In the genomic region with DNA sequence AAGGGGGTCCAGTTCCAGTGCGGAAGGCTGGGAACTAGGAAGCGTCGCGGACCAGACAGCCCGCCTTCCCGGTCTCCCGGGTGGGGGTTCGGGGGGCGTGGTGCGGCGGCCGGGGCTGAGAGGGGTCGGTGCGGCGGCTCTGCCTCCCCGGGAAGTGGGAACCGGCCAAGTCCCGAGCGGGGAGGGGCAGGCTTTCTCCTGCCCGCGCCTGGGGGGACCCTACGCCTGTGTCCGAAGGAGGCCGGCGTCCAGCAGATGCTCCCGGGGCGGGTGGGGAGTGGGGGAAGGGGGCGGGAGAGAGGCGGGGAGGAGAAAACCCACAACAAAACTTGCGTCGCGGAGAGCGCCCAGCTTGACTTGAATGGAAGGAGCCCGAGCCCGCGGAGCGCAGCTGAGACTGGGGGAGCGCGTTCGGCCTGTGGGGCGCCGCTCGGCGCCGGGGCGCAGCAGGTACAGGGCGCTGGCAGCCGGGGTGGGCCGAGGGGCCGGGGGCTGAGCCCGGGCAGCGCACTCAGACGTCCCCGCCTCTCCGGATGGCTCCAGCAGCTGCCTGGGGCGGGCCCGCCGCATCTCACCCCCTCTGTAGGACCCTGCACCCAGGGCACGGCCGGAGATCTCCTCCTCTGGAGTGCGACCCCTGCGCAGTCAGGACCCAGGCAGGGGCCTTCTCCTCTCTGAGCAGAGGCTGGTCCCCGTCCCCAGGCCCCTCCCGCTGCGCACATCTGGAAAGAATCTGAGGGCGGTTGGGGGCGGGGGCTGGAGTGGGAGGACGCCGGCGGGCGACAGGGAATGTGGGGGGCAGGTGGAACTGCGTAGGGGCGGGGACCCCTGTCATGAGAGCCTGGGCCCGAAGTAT, we compare ENCODE assay signal across 10 cellular contexts. TPM values are rescaled to one million over a fixed set of nuclear protein-coding genes. Genes with fewer than 3 reads are reported as not detected.
DNase-seq lines count a peak whose midpoint lies in the region; ATAC-seq, FAIRE-seq and TF ChIP-seq lines count a peak whose summit lies in the region.
"Had no signal": no experiment of that assay in that cellular context is flagged by ENCODE, and none has a peak within 500 bp of the region (broad histone marks: within the 10 kb centered on the region; RNA-seq: fewer than 3 reads in every experiment).

A gene with protein sequence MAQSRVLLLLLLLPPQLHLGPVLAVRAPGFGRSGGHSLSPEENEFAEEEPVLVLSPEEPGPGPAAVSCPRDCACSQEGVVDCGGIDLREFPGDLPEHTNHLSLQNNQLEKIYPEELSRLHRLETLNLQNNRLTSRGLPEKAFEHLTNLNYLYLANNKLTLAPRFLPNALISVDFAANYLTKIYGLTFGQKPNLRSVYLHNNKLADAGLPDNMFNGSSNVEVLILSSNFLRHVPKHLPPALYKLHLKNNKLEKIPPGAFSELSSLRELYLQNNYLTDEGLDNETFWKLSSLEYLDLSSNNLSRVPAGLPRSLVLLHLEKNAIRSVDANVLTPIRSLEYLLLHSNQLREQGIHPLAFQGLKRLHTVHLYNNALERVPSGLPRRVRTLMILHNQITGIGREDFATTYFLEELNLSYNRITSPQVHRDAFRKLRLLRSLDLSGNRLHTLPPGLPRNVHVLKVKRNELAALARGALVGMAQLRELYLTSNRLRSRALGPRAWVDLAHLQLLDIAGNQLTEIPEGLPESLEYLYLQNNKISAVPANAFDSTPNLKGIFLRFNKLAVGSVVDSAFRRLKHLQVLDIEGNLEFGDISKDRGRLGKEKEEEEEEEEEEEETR (plus strand): TSS at position 355 of the 856 bp plus-strand sequence. CDS start 7,643 bp downstream, outside the sequence.

- no peaks in the 10 kb centered on the region for H3K36me3 Mint-ChIP-seq in activated CD4-positive, alpha-beta T cell treated with anti-CD3 and anti-CD28 coated beads, Interleukin-2, amount 10 ng/mL, durations not matched to agents 7 days and 5 days (ENCODE audit: low read depth)

- CTCF ChIA-PET in activated CD4-positive, alpha-beta T cell treated with anti-CD3 and anti-CD28 coated beads, Interleukin-2, amount 10 ng/mL, durations not matched to agents 7 days and 5 days (lab: Charles Lee): no interaction called here

- FAIRE-seq in GM12891 (lab: Jason Lieb, UNC): no peak
- FAIRE-seq: G401.6 had no signal

- H3K27me3 ChIP-seq in left lung (peaks cover 24 to 45% of the 10 kb centered on the region in 2 donors), subcutaneous abdominal adipose tissue (ENCODE audit: control insufficient read depth in 5 of 5, insufficient read depth in 4 of 5, low read length in 5 of 5) (peaks cover 7 to 20% (median 11%) of the 10 kb centered on the region in 5 donors)

- intact Hi-C loops in left lung (cut with DNase I): no loop called here

- H3K36me3 ChIP-seq in left lung: no peaks in the 10 kb centered on the region
- no peaks in the 10 kb centered on the region for H3K36me3 ChIP-seq in subcutaneous abdominal adipose tissue (ENCODE audit: control insufficient read depth in 5 of 5, insufficient read depth in 5 of 5, low read length in 5 of 5)

- H3K4me1 ChIP-seq in left lung (peaks cover 6 to 23% of the 10 kb centered on the region in 2 donors), subcutaneous abdominal adipose tissue (ENCODE audit: control insufficient read depth in 5 of 5, insufficient read depth in 5 of 5, low read length in 5 of 5) (peaks cover 0 to 37% (median 27%) of the 10 kb centered on the region in 5 donors)

- ATAC-seq in left lung (peak; percentile 51), HG03045 (IDR thresholded peaks at IDR 0.05; ENCODE audit: unreplicated experiment) (no peak)

- peaks cover 52% of the 10 kb centered on the region for H3K27me3 Mint-ChIP-seq in activated CD4-positive, alpha-beta T cell treated with anti-CD3 and anti-CD28 coated beads, Interleukin-2, amount 10 ng/mL, durations not matched to agents 7 days and 5 days

- H3K4me3 ChIP-seq in cardiac fibroblast (replicated peaks in 1 of 2; ENCODE audit: low read depth in 2 of 2, low read length in 2 of 2) (peak within 1 kb of the TSS; percentile 59 to 78), left lung (peak within 1 kb of the TSS; percentile 38 to 44), subcutaneous abdominal adipose tissue (ENCODE audit: low read depth in 1 of 5, low read length in 5 of 5) (peak within 1 kb of the TSS; percentile 62 to 67 (median 64))

- no peak for DNase-seq in activated CD4-positive, alpha-beta T cell treated with anti-CD3 and anti-CD28 coated beads, Interleukin-2, amount 10 ng/mL, durations not matched to agents 7 days and 5 days
- DNase-seq in activated CD4-positive, alpha-beta T cell treated with anti-CD3 and anti-CD28 coated beads, Interleukin-2, amount 50 U/mL, for 1 hour: no peak
- peak; percentile 29 to 58 for DNase-seq in cardiac fibroblast (ENCODE audit: low read depth in 2 of 2)
- peak in 1 of 2 donors; percentile 80 for DNase-seq in left lung
- DNase-seq in middle frontal gyrus (ENCODE audit: extremely low spot score, low spot score): no peak
- DNase-seq in GM12891 (ENCODE audit: insufficient read length, low spot score): no peak

- H3K4me3 Mint-ChIP-seq in activated CD4-positive, alpha-beta T cell treated with anti-CD3 and anti-CD28 coated beads, Interleukin-2, amount 10 ng/mL, durations not matched to agents 7 days and 5 days: peak within 1 kb of the TSS; percentile 11

- H3K27ac Mint-ChIP-seq in activated CD4-positive, alpha-beta T cell treated with anti-CD3 and anti-CD28 coated beads, Interleukin-2, amount 10 ng/mL, durations not matched to agents 7 days and 5 days: no peak within 1 kb of the TSS

- peak within 1 kb of the TSS in 3 of 5 donors; percentile 60 to 63 (median 61) for H3K9ac ChIP-seq in subcutaneous abdominal adipose tissue (ENCODE audit: low read length in 5 of 5)

- H3K27ac ChIP-seq in left lung: peak within 1 kb of the TSS; percentile 25 to 39
- H3K27ac ChIP-seq in subcutaneous abdominal adipose tissue (ENCODE audit: low read depth, low read length): peak within 1 kb of the TSS; percentile 55

- POLR2A ChIA-PET in activated CD4-positive, alpha-beta T cell treated with anti-CD3 and anti-CD28 coated beads, Interleukin-2, amount 10 ng/mL, durations not matched to agents 7 days and 5 days (lab: Charles Lee): no interaction called here

- TF ChIP-seq CTCF in cardiac fibroblast (IDR thresholded peaks at IDR 0.05; ENCODE audit: low read depth, low read length) (no peak), left lung (IDR thresholded peaks at IDR 0.05) (no peak)

- peaks cover 3% of the 10 kb centered on the region for H3K4me1 Mint-ChIP-seq in activated CD4-positive, alpha-beta T cell treated with anti-CD3 and anti-CD28 coated beads, Interleukin-2, amount 10 ng/mL, durations not matched to agents 7 days and 5 days

- H3K9me3 Mint-ChIP-seq in activated CD4-positive, alpha-beta T cell treated with anti-CD3 and anti-CD28 coated beads, Interleukin-2, amount 10 ng/mL, durations not matched to agents 7 days and 5 days: no peaks in the 10 kb centered on the region

- H3K9me3 ChIP-seq in left lung: no peaks in the 10 kb centered on the region
- H3K9me3 ChIP-seq in subcutaneous abdominal adipose tissue (ENCODE audit: control insufficient read depth in 5 of 5, low read length in 5 of 5): no peaks in the 10 kb centered on the region

- TF ChIP-seq POLR2A in GM12891 (IDR thresholded peaks at IDR 0.05; ENCODE audit: low read depth, low read length): no peak

TF ChIP-seq in GM12891, 5 proteins besides CTCF, POLR2A, EP300 and RAD21:
- TF ChIP-seq POU2F2 (IDR thresholded peaks at IDR 0.05; ENCODE audit: low read depth, low read length) (no peak), TAF1 (IDR thresholded peaks at IDR 0.05; ENCODE audit: low read depth, low read length) (no peak), SPI1 (IDR thresholded peaks at IDR 0.05; ENCODE audit: low read depth, low read length) (no peak), POLR2AphosphoS5 (IDR thresholded peaks at IDR 0.05; ENCODE audit: low read depth, low read length) (no peak), PAX5 (IDR thresholded peaks at IDR 0.05; ENCODE audit: insufficient read depth, low read length, severe bottlenecking) (no peak)
TF ChIP-seq in GM12891: peak in this region for 0.

RNA-seq across cellular contexts. Expression of the gene that starts here (rescaled TPM):
- not detected for total RNA-seq in activated CD4-positive, alpha-beta T cell treated with anti-CD3 and anti-CD28 coated beads, Interleukin-2, amount 10 ng/mL, durations not matched to agents 7 days and 5 days
- 10 to 100 TPM; 48.7 to 48.8 TPM for total RNA-seq in left lung
- not detected for polyA plus RNA-seq in GM12891 (2012; ENCODE audit: low read depth, missing spikeins)
- total RNA-seq: T-helper 1 cell treated with Interleukin-12 subunit alpha and Interleukin-12 subunit beta and Interleukin-4 antibody, amounts not matched to agents 30 ng/mL and 1 ng/mL, for 36 hours had no signal

Comparison
In these comparisons a context has a peak if more than half of its experiments do, and no peak if none do; other contexts are left out.
1. RNA of the gene that starts here (total RNA-seq): 48.7 to 48.8 TPM in left lung; not detected in activated CD4-positive, alpha-beta T cell treated with anti-CD3 and anti-CD28 coated beads, Interleukin-2, amount 10 ng/mL, durations not matched to agents 7 days and 5 days; every median in the first group is over 10 times any median in the second.
2. DNase-seq: peak in cardiac fibroblast (2 of 2); none in activated CD4-positive, alpha-beta T cell treated with anti-CD3 and anti-CD28 coated beads, Interleukin-2, amount 10 ng/mL, durations not matched to agents 7 days and 5 days (single experiment), activated CD4-positive, alpha-beta T cell treated with anti-CD3 and anti-CD28 coated beads, Interleukin-2, amount 50 U/mL, for 1 hour (single experiment), middle frontal gyrus (single experiment) and GM12891 (single experiment).
3. Peak in every context shown above with its lines, with median percentiles within 50 percentile points of each other: H3K4me3 ChIP-seq.